Comparison of ENCODE assay signal across 8 cellular contexts in the genomic region with DNA sequence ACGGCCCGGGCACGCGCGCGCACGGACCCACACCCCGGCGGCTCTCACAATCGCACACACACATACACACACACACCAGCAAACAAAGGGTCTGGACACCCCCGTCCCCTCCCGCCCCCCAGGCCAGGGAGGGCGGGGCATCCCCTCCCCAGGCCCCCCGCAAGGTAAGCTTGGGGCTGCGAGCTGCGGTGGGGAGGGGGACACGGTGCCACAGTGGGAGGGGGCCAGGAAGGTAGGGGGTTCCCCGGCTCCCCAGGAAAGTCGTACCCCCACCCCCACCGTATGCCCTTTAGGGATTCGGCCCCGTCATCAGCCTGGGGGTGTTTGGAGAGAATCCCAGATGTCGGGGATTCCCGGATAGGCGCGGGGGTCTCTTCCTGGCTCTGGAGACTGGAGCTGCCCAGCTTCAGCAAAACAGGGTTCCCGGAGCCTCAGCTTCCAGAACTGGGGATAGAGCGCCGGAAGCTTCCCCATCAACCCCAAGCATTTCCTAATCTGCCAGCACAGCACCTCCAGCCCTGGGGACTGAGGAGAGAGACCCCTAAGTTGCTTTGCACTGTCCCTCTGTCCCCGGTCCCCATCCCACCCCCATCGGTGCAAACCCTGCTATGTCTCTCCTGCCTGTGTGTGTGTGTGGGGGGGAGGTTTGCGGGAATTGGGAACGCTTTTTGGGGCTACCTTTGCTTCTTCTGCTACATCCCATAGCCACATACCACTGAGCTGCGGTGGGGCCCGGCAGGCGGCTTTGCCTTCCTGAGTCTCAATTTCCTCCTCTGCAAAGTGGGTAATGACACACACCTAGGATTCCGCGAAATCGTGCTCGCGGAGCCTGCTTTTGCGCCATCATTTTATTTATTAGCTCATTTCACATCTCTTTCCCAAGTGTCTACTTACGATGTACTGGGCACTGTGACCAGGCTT. TPM values are rescaled to one million over a fixed set of nuclear protein-coding genes. Genes with fewer than 3 reads are reported as not detected.
DNase-seq lines count a peak whose midpoint lies in the region; ATAC-seq and TF ChIP-seq lines count a peak whose summit lies in the region.

No MANE protein-coding gene starts in this region.

- H3K4me3 ChIP-seq in SJCRH30 (peak overlapping the region; percentile 82), colonic mucosa (peak overlapping the region; percentile 85)

- no TSS peak for BruUV-seq in Calu3 (replicated peaks; lab: Mats Ljungman, UMichigan)

- H3K27ac ChIP-seq in SJCRH30 (no peak overlapping the region), colonic mucosa (no peak overlapping the region)

- peaks cover 7% of the 10 kb centered on the region; the same call in 1 of the 2 replicates for H3K27me3 ChIP-seq in SJCRH30
- peaks cover 9% of the 10 kb centered on the region for H3K27me3 ChIP-seq in colonic mucosa

- H3K27me3 Mint-ChIP-seq in Calu3 (ENCODE audit: unreplicated experiment) (peaks cover 45% of the 10 kb centered on the region), osteocyte (ENCODE audit: unreplicated experiment) (peaks cover 5% of the 10 kb centered on the region)

- H3K9me3 ChIP-seq in SJCRH30 (replicated peaks) (no peaks in the 10 kb centered on the region), colonic mucosa (no peaks in the 10 kb centered on the region)

- no peaks in the 10 kb centered on the region for H3K4me1 Mint-ChIP-seq in Calu3 (ENCODE audit: low read depth, unreplicated experiment)
- peaks cover 34% of the 10 kb centered on the region for H3K4me1 Mint-ChIP-seq in osteocyte (ENCODE audit: unreplicated experiment)

- peaks cover 43% of the 10 kb centered on the region for H3K36me3 Mint-ChIP-seq in Calu3 (ENCODE audit: insufficient read depth, unreplicated experiment)
- H3K36me3 Mint-ChIP-seq in osteocyte (ENCODE audit: unreplicated experiment): no peaks in the 10 kb centered on the region

- no peak for ATAC-seq in GM21367 (IDR thresholded peaks at IDR 0.05; ENCODE audit: unreplicated experiment)
- no peak for ATAC-seq in left lobe of liver
- ATAC-seq in GM18520 (IDR thresholded peaks at IDR 0.05; ENCODE audit: unreplicated experiment): no peak

- CTCF ChIA-PET in Calu3 (lab: Charles Lee): interaction anchor here (0.6 to 0.7 kb wide), 2 partner anchors 13 to 132 kb away, joined by 3 to 5 read pairs; no protein-coding TSS in a partner anchor

- peak overlapping the region in 1 of 2 donors; percentile 45 for H3K9ac ChIP-seq in colonic mucosa (ENCODE audit: low read depth in 2 of 2, low read length in 2 of 2)

- no peak for DNase-seq in Calu3
- no peak for DNase-seq in SJCRH30
- no peak for DNase-seq in colonic mucosa
- no peak for DNase-seq in osteocyte (ENCODE audit: extremely low spot score, unreplicated experiment)
- DNase-seq in left lobe of liver (ENCODE audit: low spot score): no peak
- no peak for DNase-seq in RKO (ENCODE audit: low spot score)

- no peak overlapping the region for H3K27ac Mint-ChIP-seq in Calu3 (ENCODE audit: unreplicated experiment)
- H3K27ac Mint-ChIP-seq in osteocyte (ENCODE audit: unreplicated experiment): no peak overlapping the region

- H3K36me3 ChIP-seq in SJCRH30: no peaks in the 10 kb centered on the region
- no peaks in the 10 kb centered on the region for H3K36me3 ChIP-seq in colonic mucosa

- H3K4me1 ChIP-seq in SJCRH30 (peaks cover 4% of the 10 kb centered on the region; the same call in 1 of the 2 replicates), colonic mucosa (peaks cover 16% of the 10 kb centered on the region)

- intact Hi-C loops in Calu3 (cut with micrococcal nuclease; ENCODE audit: unreplicated experiment): loop anchor here (2.0 kb wide), 1 partner anchor 74 kb away; no protein-coding TSS in a partner anchor
- intact Hi-C loops in colonic mucosa (cut with DNase I): no loop called here

- no peaks in the 10 kb centered on the region for H3K9me3 Mint-ChIP-seq in Calu3 (ENCODE audit: low read depth, unreplicated experiment)
- no peaks in the 10 kb centered on the region for H3K9me3 Mint-ChIP-seq in osteocyte (ENCODE audit: unreplicated experiment)

- H3K4me3 Mint-ChIP-seq in Calu3 (ENCODE audit: low read depth, unreplicated experiment): peak overlapping the region; percentile 87
- H3K4me3 Mint-ChIP-seq in osteocyte (ENCODE audit: unreplicated experiment): peak overlapping the region; percentile 92

- TF ChIP-seq CTCF in Calu3 (IDR thresholded peaks at IDR 0.05; ENCODE audit: unreplicated experiment) (no peak), colonic mucosa (IDR thresholded peaks at IDR 0.05) (no peak), osteocyte (IDR thresholded peaks at IDR 0.05) (no peak)

RNA-seq across cellular contexts. Expression of gene CDC37, which starts 1.8 kb away (rescaled TPM):
- 181 and 187 TPM in 2 replicates for total RNA-seq in Calu3 (2022)
- total RNA-seq in SJCRH30 (2014; rRNA removed; shearing (Covaris generic)): 118 and 130 TPM in 2 replicates
- total RNA-seq in colonic mucosa: 100 to 1,000 TPM; 128 to 286 TPM
- total RNA-seq in osteocyte: 143 and 148 TPM in 2 replicates
- total RNA-seq in left lobe of liver: 49.4 TPM

RNA-seq across cellular contexts. Expression of gene PDE4A, which starts 15.2 kb away (rescaled TPM):
- total RNA-seq in Calu3 (2022) (2.8 and 3.6 TPM in 2 replicates), colonic mucosa (10 to 100 TPM in 1 of 2 donors, 1 to 10 TPM in 1; 8.6 to 13.8 TPM), osteocyte (12.4 and 12.7 TPM in 2 replicates), left lobe of liver (1.7 TPM)
- total RNA-seq in SJCRH30 (2014; rRNA removed; shearing (Covaris generic)): 3.7 and 4.2 TPM in 2 replicates

RNA-seq across cellular contexts. Expression of gene TYK2, which starts 24.8 kb away (rescaled TPM):
- total RNA-seq in Calu3 (2022): 120 and 130 TPM in 2 replicates
- 45.8 and 56.1 TPM in 2 replicates for total RNA-seq in SJCRH30 (2014; rRNA removed; shearing (Covaris generic))
- total RNA-seq in colonic mucosa: 100 to 1,000 TPM in 1 of 2 donors, 10 to 100 TPM in 1; 76.3 to 148 TPM
- total RNA-seq in osteocyte: 117 and 136 TPM in 2 replicates
- total RNA-seq in left lobe of liver: 78.8 TPM
